ENCODE assay signal across 9 cellular contexts in the genomic region with DNA sequence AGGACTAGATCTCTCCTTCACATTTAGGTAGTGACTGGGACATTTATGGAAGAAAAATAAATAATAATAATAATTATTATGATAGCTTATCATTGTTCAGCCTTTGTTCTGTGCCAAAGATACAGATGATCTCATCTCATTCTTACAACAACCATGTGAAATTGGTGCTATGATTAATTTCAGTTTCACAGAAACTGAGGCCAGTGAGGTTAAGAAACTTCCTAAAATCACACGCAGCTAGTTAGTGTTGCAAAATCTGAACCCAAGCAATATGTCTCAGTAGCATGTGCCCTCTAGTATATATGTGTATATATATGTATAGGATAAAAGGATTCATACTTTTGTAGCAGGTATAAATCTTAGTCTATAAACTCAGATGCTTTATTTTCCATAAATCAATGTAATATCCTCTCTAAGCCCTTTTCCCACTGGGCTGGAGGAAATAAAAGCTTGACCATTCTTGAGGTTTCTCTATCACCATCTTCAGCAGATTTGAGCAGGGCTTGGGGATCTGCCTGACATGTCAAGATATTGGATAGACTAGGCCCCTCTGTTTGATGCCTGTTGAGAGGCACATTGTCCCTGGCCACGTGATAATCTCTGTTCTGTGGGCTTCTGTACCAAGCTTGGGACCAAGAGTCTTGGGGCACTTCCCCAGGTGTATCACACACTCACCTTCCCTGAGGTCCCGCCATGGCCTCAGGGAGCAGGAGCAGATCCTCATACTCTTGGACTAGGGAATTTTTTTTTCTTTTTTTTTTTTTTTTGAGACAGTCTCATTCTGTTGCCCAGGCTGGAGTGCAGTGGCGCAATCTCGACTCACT.
DNase-seq lines count a peak whose midpoint lies in the region; ATAC-seq and TF ChIP-seq lines count a peak whose summit lies in the region.
"Had no signal": no experiment of that assay in that cellular context is flagged by ENCODE, and none has a peak within 500 bp of the region (broad histone marks: within the 10 kb centered on the region; RNA-seq: fewer than 3 reads in every experiment).

No MANE protein-coding gene starts in this region.

- H3K27ac Mint-ChIP-seq in activated T-helper 1 cell treated with anti-CD3 and anti-CD28 coated beads, Interleukin-12 subunit alpha, Interleukin-12 subunit beta, Interleukin-2, Interleukin-4 antibody, amounts not matched to agents 30 ng/mL and 10 ng/mL and 1 ng/mL, durations not matched to agents 14 hours and 24 hours and 36 hours = no peak overlapping the region

- no peak for TF ChIP-seq CTCF in fibroblast of the aortic adventitia (IDR thresholded peaks at IDR 0.05; ENCODE audit: insufficient read depth, low read length)
- TF ChIP-seq CTCF in Peyer's patch (IDR thresholded peaks at IDR 0.05) = no peak

- no peaks in the 10 kb centered on the region for H3K9me3 Mint-ChIP-seq in activated T-helper 1 cell treated with anti-CD3 and anti-CD28 coated beads, Interleukin-12 subunit alpha, Interleukin-12 subunit beta, Interleukin-2, Interleukin-4 antibody, amounts not matched to agents 30 ng/mL and 10 ng/mL and 1 ng/mL, durations not matched to agents 14 hours and 24 hours and 36 hours

- ATAC-seq in GM18505 (IDR thresholded peaks at IDR 0.05; ENCODE audit: unreplicated experiment) = peak; percentile 71
- ATAC-seq in GM21529 (IDR thresholded peaks at IDR 0.05; ENCODE audit: unreplicated experiment) = peak; percentile 71
- ATAC-seq in HG03520 (IDR thresholded peaks at IDR 0.05; ENCODE audit: unreplicated experiment) = peak; percentile 86

- H3K27ac ChIP-seq in Peyer's patch = no peak overlapping the region

- no peaks in the 10 kb centered on the region for H3K36me3 ChIP-seq in Peyer's patch

- H3K36me3 Mint-ChIP-seq in activated T-helper 1 cell treated with anti-CD3 and anti-CD28 coated beads, Interleukin-12 subunit alpha, Interleukin-12 subunit beta, Interleukin-2, Interleukin-4 antibody, amounts not matched to agents 30 ng/mL and 10 ng/mL and 1 ng/mL, durations not matched to agents 14 hours and 24 hours and 36 hours (ENCODE audit: low read depth) = no peaks in the 10 kb centered on the region

- H3K4me3 Mint-ChIP-seq in activated T-helper 1 cell treated with anti-CD3 and anti-CD28 coated beads, Interleukin-12 subunit alpha, Interleukin-12 subunit beta, Interleukin-2, Interleukin-4 antibody, amounts not matched to agents 30 ng/mL and 10 ng/mL and 1 ng/mL, durations not matched to agents 14 hours and 24 hours and 36 hours = no peak overlapping the region

- H3K4me3 ChIP-seq in fibroblast of the aortic adventitia (ENCODE audit: low read depth, low read length) (no peak overlapping the region), Peyer's patch (no peak overlapping the region)

- TF ChIP-seq POLR2A in GM18505 (IDR thresholded peaks at IDR 0.05; ENCODE audit: borderline replicate concordance, extremely low read depth, insufficient read depth, insufficient read length) = no peak
- TF ChIP-seq POLR2A in Peyer's patch (IDR thresholded peaks at IDR 0.05) = no peak

- no peaks in the 10 kb centered on the region for H3K4me1 ChIP-seq in Peyer's patch

- DNase-seq in fibroblast of the aortic adventitia (ENCODE audit: low read depth) (peak; percentile 70), hippocampal formation (lab: John Stamatoyannopoulos, UW) (no peak), Peyer's patch (no peak), NCI-H1092 treated with DMSO at 0.1 percent for 48 hours (lab: John Stamatoyannopoulos, UW) (no peak)
- DNase-seq in activated T-helper 1 cell treated with anti-CD3 and anti-CD28 coated beads, Interleukin-12 subunit alpha, Interleukin-12 subunit beta, Interleukin-2, Interleukin-4 antibody, amounts not matched to agents 30 ng/mL and 10 ng/mL and 1 ng/mL, durations not matched to agents 14 hours and 24 hours and 36 hours (ENCODE audit: low spot score) = no peak
- DNase-seq: DND-41 had no signal

- H3K27me3 ChIP-seq in Peyer's patch = no peaks in the 10 kb centered on the region

- intact Hi-C loops in activated T-helper 1 cell treated with anti-CD3 and anti-CD28 coated beads, Interleukin-12 subunit alpha, Interleukin-12 subunit beta, Interleukin-2, Interleukin-4 antibody, amounts not matched to agents 30 ng/mL and 10 ng/mL and 1 ng/mL, durations not matched to agents 14 hours and 24 hours and 36 hours (cut with micrococcal nuclease) = loop anchor here (10.0 kb wide), 1 partner anchor 172 kb away; a partner anchor contains a TSS

- no peaks in the 10 kb centered on the region for H3K27me3 Mint-ChIP-seq in activated T-helper 1 cell treated with anti-CD3 and anti-CD28 coated beads, Interleukin-12 subunit alpha, Interleukin-12 subunit beta, Interleukin-2, Interleukin-4 antibody, amounts not matched to agents 30 ng/mL and 10 ng/mL and 1 ng/mL, durations not matched to agents 14 hours and 24 hours and 36 hours (ENCODE audit: insufficient read depth)

- H3K4me1 Mint-ChIP-seq in activated T-helper 1 cell treated with anti-CD3 and anti-CD28 coated beads, Interleukin-12 subunit alpha, Interleukin-12 subunit beta, Interleukin-2, Interleukin-4 antibody, amounts not matched to agents 30 ng/mL and 10 ng/mL and 1 ng/mL, durations not matched to agents 14 hours and 24 hours and 36 hours (ENCODE audit: low read depth) = no peaks in the 10 kb centered on the region

- H3K9me3 ChIP-seq in Peyer's patch = no peaks in the 10 kb centered on the region
